ENCODE assay signal across 22 cellular contexts in the genomic region with DNA sequence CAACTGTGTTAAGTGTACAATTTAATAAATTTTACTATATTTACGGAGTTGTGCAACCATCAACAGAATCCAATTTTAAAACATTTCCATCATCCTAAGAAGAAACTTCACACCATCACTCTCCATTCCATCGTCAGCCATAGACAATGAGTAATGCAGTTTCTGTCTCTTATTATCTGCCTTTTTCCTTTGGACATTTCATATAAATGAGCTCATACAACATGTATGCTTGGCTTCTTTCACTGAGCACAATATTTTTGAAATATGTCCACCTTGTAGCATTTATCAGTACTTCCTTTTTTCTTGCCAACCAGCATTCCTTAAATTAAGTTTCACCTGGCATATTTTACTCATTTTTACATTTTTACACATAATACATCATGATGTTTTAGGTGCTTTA.
"Had no signal": no experiment of that assay in that cellular context is flagged by ENCODE, and none has a peak within 500 bp of the region (broad histone marks: within the 10 kb centered on the region; RNA-seq: fewer than 3 reads in every experiment).

No MANE protein-coding gene starts in this region.

- H3K9me3 Mint-ChIP-seq: activated B cell treated with CpG ODN at 0.5 μM for 24 hours; activated CD4-positive, alpha-beta T cell treated with anti-CD3 and anti-CD28 coated beads, Interleukin-2, amount 10 ng/mL, durations not matched to agents 24 days and 14 days; activated naive CD4-positive, alpha-beta T cell treated with anti-CD3 and anti-CD28 coated beads for 36 hours; activated T-cell treated with anti-CD3 and anti-CD28 coated beads, Interleukin-2, amount 50 U/mL, for 24 hours; endodermal cell; neural progenitor cell; stimulated activated naive CD8-positive, alpha-beta T cell treated with anti-CD3 and anti-CD28 coated beads, Interleukin-15, Interleukin-2, amounts not matched to agents 100 ng/mL and 50 ng/mL, for 24 hours; T-cell had no signal

- H3K4me3 Mint-ChIP-seq: activated B cell treated with CpG ODN at 0.5 μM for 24 hours; activated CD4-positive, alpha-beta T cell treated with anti-CD3 and anti-CD28 coated beads, Interleukin-2, amount 10 ng/mL, durations not matched to agents 24 days and 14 days; activated CD8-positive, alpha-beta T cell treated with anti-CD3 and anti-CD28 coated beads, Interleukin-2, amount 10 ng/mL, durations not matched to agents 7 days and 5 days; activated naive CD4-positive, alpha-beta T cell treated with anti-CD3 and anti-CD28 coated beads for 36 hours; activated T-cell treated with anti-CD3 and anti-CD28 coated beads, Interleukin-2, amount 50 U/mL, for 24 hours; endodermal cell; naive B cell; neural progenitor cell; stimulated activated naive CD8-positive, alpha-beta T cell treated with anti-CD3 and anti-CD28 coated beads, Interleukin-15, Interleukin-2, amounts not matched to agents 100 ng/mL and 50 ng/mL, for 24 hours; T-cell had no signal

- DNase-seq: activated B cell treated with CpG ODN at 0.5 μM for 24 hours; activated CD8-positive, alpha-beta T cell treated with anti-CD3 and anti-CD28 coated beads, Interleukin-2, amount 10 ng/mL, durations not matched to agents 7 days and 5 days; activated naive CD4-positive, alpha-beta T cell treated with anti-CD3 and anti-CD28 coated beads for 36 hours; activated T-cell treated with anti-CD3 and anti-CD28 coated beads, Interleukin-2, amount 50 U/mL, for 24 hours; caudate nucleus; colonic mucosa; endodermal cell; heart left ventricle; kidney glomerular epithelial cell; mesenchymal stem cell; mucosa of descending colon; naive B cell; psoas muscle; right cardiac atrium; stimulated activated CD4-positive, alpha-beta T cell treated with anti-CD3 and anti-CD28 coated beads, Interleukin-15, amount 100 ng/mL, for 24 hours; stimulated activated CD4-positive, alpha-beta T cell treated with anti-CD3 and anti-CD28 coated beads, Interleukin-2, amount 100 ng/mL, for 48 hours; T-cell; transverse colon had no signal

- H3K36me3 Mint-ChIP-seq: neural progenitor cell, T-cell had no signal

- ATAC-seq: activated CD8-positive, alpha-beta T cell treated with anti-CD3 and anti-CD28 coated beads, Interleukin-2, amount 10 ng/mL, durations not matched to agents 7 days and 5 days; gastroesophageal sphincter; mucosa of descending colon; psoas muscle; right cardiac atrium; T-cell had no signal

- H3K27me3 Mint-ChIP-seq: activated B cell treated with CpG ODN at 0.5 μM for 24 hours; activated T-cell treated with anti-CD3 and anti-CD28 coated beads, Interleukin-2, amount 50 U/mL, for 24 hours had no signal

- H3K4me1 Mint-ChIP-seq: activated B cell treated with CpG ODN at 0.5 μM for 24 hours; activated CD4-positive, alpha-beta T cell treated with anti-CD3 and anti-CD28 coated beads, Interleukin-2, amount 10 ng/mL, durations not matched to agents 24 days and 14 days; endodermal cell; neural progenitor cell; T-cell had no signal

- H3K27ac Mint-ChIP-seq: activated B cell treated with CpG ODN at 0.5 μM for 24 hours; activated CD4-positive, alpha-beta T cell treated with anti-CD3 and anti-CD28 coated beads, Interleukin-2, amount 10 ng/mL, durations not matched to agents 24 days and 14 days; activated CD8-positive, alpha-beta T cell treated with anti-CD3 and anti-CD28 coated beads, Interleukin-2, amount 10 ng/mL, durations not matched to agents 7 days and 5 days; activated naive CD4-positive, alpha-beta T cell treated with anti-CD3 and anti-CD28 coated beads for 36 hours; activated T-cell treated with anti-CD3 and anti-CD28 coated beads, Interleukin-2, amount 50 U/mL, for 24 hours; endodermal cell; neural progenitor cell; stimulated activated naive CD8-positive, alpha-beta T cell treated with anti-CD3 and anti-CD28 coated beads, Interleukin-15, Interleukin-2, amounts not matched to agents 100 ng/mL and 50 ng/mL, for 24 hours; T-cell had no signal
